ENCODE assay signal across 8 cellular contexts in genomic region chr10:129031233-129032150, GRCh38.
DNase-seq lines count a peak whose midpoint lies in the region; ATAC-seq and TF ChIP-seq lines count a peak whose summit lies in the region.

No MANE protein-coding gene starts in this region.

- H3K79me2 ChIP-seq in parathyroid adenoma: no peaks in the 10 kb centered on the region

- peak; percentile 57 for TF ChIP-seq CTCF in foreskin fibroblast (IDR thresholded peaks at IDR 0.05; ENCODE audit: low read depth, low read length)
- peak; percentile 46 for TF ChIP-seq CTCF in parathyroid adenoma (IDR thresholded peaks at IDR 0.05)

- DNase-seq in G401 (ENCODE audit: low spot score) (peak; percentile 22), HAP-1 (ENCODE audit: low spot score in 2 of 2) (peak; percentile 45 to 65), NCI-H69 (lab: John Stamatoyannopoulos, UW) (peak; percentile 6), foreskin fibroblast (peak in 1 of 2 donors; percentile 51), NCI-H510A treated with DMSO at 0.1 percent for 48 hours (lab: John Stamatoyannopoulos, UW) (no peak)
- DNase-seq in activated T-cell treated with anti-CD3 and anti-CD28 coated beads, Interleukin-2, amount 50 U/mL, for 1 hour: peak; percentile 56

- H2AFZ ChIP-seq in parathyroid adenoma: no peak overlapping the region

- no peak overlapping the region for H3K27ac ChIP-seq in parathyroid adenoma

- H3K9me3 ChIP-seq in HAP-1 (no peaks in the 10 kb centered on the region), parathyroid adenoma (ENCODE audit: control insufficient read depth, low read length) (no peaks in the 10 kb centered on the region)

- in situ Hi-C loops in G401 (cut with HindIII; ENCODE audit: low sequenced_read_pairs) (no loop called here), HAP-1 (cut with MboI; ENCODE audit: low sequenced_read_pairs) (loop anchor here (10.0 kb wide), 1 partner anchor 943 kb away; no protein-coding TSS in a partner anchor)

- H3K4me3 ChIP-seq in HAP-1 (no peak overlapping the region), foreskin fibroblast (ENCODE audit: low read depth in 1 of 2, low read length in 2 of 2) (no peak overlapping the region), parathyroid adenoma (ENCODE audit: low read depth, low read length) (no peak overlapping the region)

- no peak overlapping the region for H3K4me2 ChIP-seq in parathyroid adenoma (ENCODE audit: low read length)

- H3K4me1 ChIP-seq in HAP-1 (no peaks in the 10 kb centered on the region), parathyroid adenoma (no peaks in the 10 kb centered on the region)

- H3K27me3 ChIP-seq in HAP-1 (ENCODE audit: low read depth) (peaks cover 36% of the 10 kb centered on the region), parathyroid adenoma (ENCODE audit: control insufficient read depth, insufficient read depth, low read length) (no peaks in the 10 kb centered on the region)

- H3K36me3 ChIP-seq in HAP-1 (replicated peaks) (no peaks in the 10 kb centered on the region), parathyroid adenoma (ENCODE audit: control insufficient read depth, insufficient read depth, low read length) (no peaks in the 10 kb centered on the region)

- ATAC-seq in GM19023 (IDR thresholded peaks at IDR 0.05; ENCODE audit: unreplicated experiment): no peak

- no peak overlapping the region for H3K9ac ChIP-seq in parathyroid adenoma
